20 cellular contexts compared by ENCODE assay signal in genomic region chr6:123518441-123519190, GRCh38.
DNase-seq lines count a peak whose midpoint lies in the region; ATAC-seq and TF ChIP-seq lines count a peak whose summit lies in the region.
"Had no signal": no experiment of that assay in that cellular context is flagged by ENCODE, and none has a peak within 500 bp of the region (broad histone marks: within the 10 kb centered on the region; RNA-seq: fewer than 3 reads in every experiment).

No MANE protein-coding gene starts in this region.

- H3K27ac Mint-ChIP-seq in WTC11: peak overlapping the region; percentile 6; the same call in 1 of the 2 replicates
- H3K27ac Mint-ChIP-seq in nephron progenitor cell: no peak overlapping the region
- H3K27ac Mint-ChIP-seq in mesothelial cell of epicardium: no peak overlapping the region
- H3K27ac Mint-ChIP-seq: activated CD4-positive, alpha-beta memory T cell treated with anti-CD3 and anti-CD28 coated beads, Interleukin-2, amount 10 ng/mL, durations not matched to agents 7 days and 5 days; activated T-cell treated with anti-CD3 and anti-CD28 coated beads, Interleukin-2, amount 50 U/mL, for 24 hours had no signal

- H3K4me3 ChIP-seq in fibroblast of the aortic adventitia (ENCODE audit: low read depth, low read length): no peak overlapping the region
- peak overlapping the region in 3 of 5 donors; percentile 33 to 48 (median 39) for H3K4me3 ChIP-seq in subcutaneous abdominal adipose tissue (ENCODE audit: low read depth in 1 of 5, low read length in 5 of 5)
- H3K4me3 ChIP-seq: right lobe of liver had no signal

- CTCF ChIA-PET in WTC11 (lab: Charles Lee): interaction anchor here (0.8 to 2.2 kb wide), 3 partner anchors 11 to 196 kb away, joined by 3 to 10 read pairs (median 3); no protein-coding TSS in a partner anchor

- POLR2A ChIA-PET in WTC11 (lab: Charles Lee): no interaction called here

- H3K27me3 ChIP-seq in subcutaneous abdominal adipose tissue (ENCODE audit: control insufficient read depth in 5 of 5, insufficient read depth in 4 of 5, low read length in 5 of 5): no peaks in the 10 kb centered on the region
- H3K27me3 ChIP-seq: neutrophil, right lobe of liver had no signal

- ATAC-seq in WTC11: peak; percentile 48
- ATAC-seq in GM18858 (IDR thresholded peaks at IDR 0.05; ENCODE audit: unreplicated experiment): no peak

- peaks cover 0 to 3% (median 0%) of the 10 kb centered on the region in 5 donors for H3K9me3 ChIP-seq in subcutaneous abdominal adipose tissue (ENCODE audit: control insufficient read depth in 5 of 5, low read length in 5 of 5)
- H3K9me3 ChIP-seq: Caco-2, neutrophil, right lobe of liver had no signal

- H3K27ac ChIP-seq in subcutaneous abdominal adipose tissue (ENCODE audit: low read depth, low read length): peak overlapping the region; percentile 58
- H3K27ac ChIP-seq: neutrophil, right lobe of liver had no signal

- no peak for TF ChIP-seq CTCF in WTC11 (IDR thresholded peaks at IDR 0.05)
- TF ChIP-seq CTCF in fibroblast of the aortic adventitia (IDR thresholded peaks at IDR 0.05; ENCODE audit: insufficient read depth, low read length): no peak
- TF ChIP-seq CTCF in nephron progenitor cell (IDR thresholded peaks at IDR 0.05): no peak
- no peak for TF ChIP-seq CTCF in mesothelial cell of epicardium (IDR thresholded peaks at IDR 0.05; ENCODE audit: unreplicated experiment)

- H3K4me3 Mint-ChIP-seq in WTC11 (no peak overlapping the region), nephron progenitor cell (no peak overlapping the region), mesothelial cell of epicardium (no peak overlapping the region)
- H3K4me3 Mint-ChIP-seq: activated CD4-positive, alpha-beta memory T cell treated with anti-CD3 and anti-CD28 coated beads, Interleukin-2, amount 10 ng/mL, durations not matched to agents 7 days and 5 days; activated T-cell treated with anti-CD3 and anti-CD28 coated beads, Interleukin-2, amount 50 U/mL, for 24 hours had no signal

- H3K36me3 Mint-ChIP-seq in WTC11 (peaks cover 4% of the 10 kb centered on the region), nephron progenitor cell (ENCODE audit: low read depth) (no peaks in the 10 kb centered on the region), mesothelial cell of epicardium (no peaks in the 10 kb centered on the region)

- H3K27me3 Mint-ChIP-seq in WTC11 (ENCODE audit: low read depth) (no peaks in the 10 kb centered on the region), nephron progenitor cell (ENCODE audit: low read depth, poor library complexity) (no peaks in the 10 kb centered on the region), mesothelial cell of epicardium (ENCODE audit: low read depth) (no peaks in the 10 kb centered on the region)
- H3K27me3 Mint-ChIP-seq: activated CD4-positive, alpha-beta memory T cell treated with anti-CD3 and anti-CD28 coated beads, Interleukin-2, amount 10 ng/mL, durations not matched to agents 7 days and 5 days; activated T-cell treated with anti-CD3 and anti-CD28 coated beads, Interleukin-2, amount 50 U/mL, for 24 hours had no signal

- no peaks in the 10 kb centered on the region for H3K36me3 ChIP-seq in subcutaneous abdominal adipose tissue (ENCODE audit: control insufficient read depth in 5 of 5, insufficient read depth in 5 of 5, low read length in 5 of 5)
- H3K36me3 ChIP-seq: neutrophil, right lobe of liver had no signal

- peaks cover 0 to 42% (median 11%) of the 10 kb centered on the region in 5 donors for H3K4me1 ChIP-seq in subcutaneous abdominal adipose tissue (ENCODE audit: control insufficient read depth in 5 of 5, insufficient read depth in 5 of 5, low read length in 5 of 5)
- H3K4me1 ChIP-seq: Caco-2, right lobe of liver had no signal

- H3K4me1 Mint-ChIP-seq in WTC11 (peaks cover 28% of the 10 kb centered on the region), nephron progenitor cell (peaks cover 8% of the 10 kb centered on the region), mesothelial cell of epicardium (peaks cover 3% of the 10 kb centered on the region)
- H3K4me1 Mint-ChIP-seq: activated CD4-positive, alpha-beta memory T cell treated with anti-CD3 and anti-CD28 coated beads, Interleukin-2, amount 10 ng/mL, durations not matched to agents 7 days and 5 days had no signal

- H3K9ac ChIP-seq in subcutaneous abdominal adipose tissue (ENCODE audit: low read length in 5 of 5): peak overlapping the region in 3 of 5 donors; percentile 13 to 48 (median 35)

- no peak for DNase-seq in WTC11 (ENCODE audit: low spot score)
- peak; percentile 47 for DNase-seq in fibroblast of the aortic adventitia (ENCODE audit: low read depth)
- peak; percentile 15 for DNase-seq in nephron progenitor cell
- no peak for DNase-seq in mesothelial cell of epicardium (ENCODE audit: low spot score in 2 of 2, unreplicated experiment in 2 of 2)
- DNase-seq in NCI-H1694 treated with DMSO at 0.1 percent for 48 hours (lab: John Stamatoyannopoulos, UW): no peak
- DNase-seq in MV-4-11 (lab: John Stamatoyannopoulos, UW): no peak
- DNase-seq: activated CD4-positive, alpha-beta memory T cell treated with anti-CD3 and anti-CD28 coated beads, Interleukin-2, amount 10 ng/mL, durations not matched to agents 7 days and 5 days; activated naive CD4-positive, alpha-beta T cell treated with Interleukin-2 at 50 U/mL for 16 hours; activated T-cell treated with anti-CD3 and anti-CD28 coated beads, Interleukin-2, amount 50 U/mL, for 24 hours; Caco-2; cortex of kidney; kidney; NCI-H2081; stimulated activated CD4-positive, alpha-beta T cell treated with anti-CD3 and anti-CD28 coated beads, Interleukin-1b, Interleukin-23, amount 100 ng/mL, for 48 hours; stimulated activated naive CD4-positive, alpha-beta T cell; T-helper 2 cell had no signal

- no peaks in the 10 kb centered on the region for H3K9me3 Mint-ChIP-seq in WTC11
- H3K9me3 Mint-ChIP-seq in nephron progenitor cell: no peaks in the 10 kb centered on the region
- H3K9me3 Mint-ChIP-seq in mesothelial cell of epicardium: peaks cover 4% of the 10 kb centered on the region
- H3K9me3 Mint-ChIP-seq: activated T-cell treated with anti-CD3 and anti-CD28 coated beads, Interleukin-2, amount 50 U/mL, for 24 hours had no signal

TF ChIP-seq in WTC11, 78 proteins besides CTCF, POLR2A, EP300 and RAD21:
- TF ChIP-seq ZNF317 (CRISPR knock-in tag; IDR thresholded peaks at IDR 0.05; ENCODE audit: borderline replicate concordance, low read depth) (no peak), ELF4 (CRISPR knock-in tag; IDR thresholded peaks at IDR 0.05; ENCODE audit: low read depth) (no peak), ZMAT4 (CRISPR knock-in tag; IDR thresholded peaks at IDR 0.05) (no peak), RORB (CRISPR knock-in tag; IDR thresholded peaks at IDR 0.05) (no peak), ZNF281 (CRISPR knock-in tag; IDR thresholded peaks at IDR 0.05) (no peak), USF2 (CRISPR knock-in tag; IDR thresholded peaks at IDR 0.05) (no peak)

Comparison
In these comparisons a context has a peak if more than half of its experiments do, and no peak if none do; other contexts are left out.
1. DNase-seq: peak in fibroblast of the aortic adventitia (single experiment) and nephron progenitor cell (single experiment); none in WTC11 (single experiment), mesothelial cell of epicardium (0 of 2), NCI-H1694 treated with DMSO at 0.1 percent for 48 hours (single experiment) and MV-4-11 (single experiment).